In genomic region chr1:231866392-231867331, GRCh38 we compare ENCODE assay signal across 1 cellular context.
TF ChIP-seq lines count a peak whose summit lies in the region.

No MANE protein-coding gene starts in this region.

TF ChIP-seq in K562, 482 proteins besides CTCF, POLR2A, EP300 and RAD21 (continued from another document):
- TF ChIP-seq, protein P1, sequence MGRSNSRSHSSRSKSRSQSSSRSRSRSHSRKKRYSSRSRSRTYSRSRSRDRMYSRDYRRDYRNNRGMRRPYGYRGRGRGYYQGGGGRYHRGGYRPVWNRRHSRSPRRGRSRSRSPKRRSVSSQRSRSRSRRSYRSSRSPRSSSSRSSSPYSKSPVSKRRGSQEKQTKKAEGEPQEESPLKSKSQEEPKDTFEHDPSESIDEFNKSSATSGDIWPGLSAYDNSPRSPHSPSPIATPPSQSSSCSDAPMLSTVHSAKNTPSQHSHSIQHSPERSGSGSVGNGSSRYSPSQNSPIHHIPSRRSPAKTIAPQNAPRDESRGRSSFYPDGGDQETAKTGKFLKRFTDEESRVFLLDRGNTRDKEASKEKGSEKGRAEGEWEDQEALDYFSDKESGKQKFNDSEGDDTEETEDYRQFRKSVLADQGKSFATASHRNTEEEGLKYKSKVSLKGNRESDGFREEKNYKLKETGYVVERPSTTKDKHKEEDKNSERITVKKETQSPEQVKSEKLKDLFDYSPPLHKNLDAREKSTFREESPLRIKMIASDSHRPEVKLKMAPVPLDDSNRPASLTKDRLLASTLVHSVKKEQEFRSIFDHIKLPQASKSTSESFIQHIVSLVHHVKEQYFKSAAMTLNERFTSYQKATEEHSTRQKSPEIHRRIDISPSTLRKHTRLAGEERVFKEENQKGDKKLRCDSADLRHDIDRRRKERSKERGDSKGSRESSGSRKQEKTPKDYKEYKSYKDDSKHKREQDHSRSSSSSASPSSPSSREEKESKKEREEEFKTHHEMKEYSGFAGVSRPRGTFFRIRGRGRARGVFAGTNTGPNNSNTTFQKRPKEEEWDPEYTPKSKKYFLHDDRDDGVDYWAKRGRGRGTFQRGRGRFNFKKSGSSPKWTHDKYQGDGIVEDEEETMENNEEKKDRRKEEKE (IDR thresholded peaks at IDR 0.05; ENCODE audit: borderline replicate concordance in 1 of 2, control insufficient read depth in 1 of 2, low read depth in 2 of 2, low read length in 1 of 2) = no peak
- no peak for TF ChIP-seq ZBTB33 (CRISPR knock-in tag; IDR thresholded peaks at IDR 0.05)
- no peak for TF ChIP-seq BACH1 (tag; IDR thresholded peaks at IDR 0.05)
- no peak for TF ChIP-seq ESRRB (CRISPR knock-in tag; IDR thresholded peaks at IDR 0.05; ENCODE audit: borderline replicate concordance)
- TF ChIP-seq ZFP36 (IDR thresholded peaks at IDR 0.05; ENCODE audit: low read depth, low read length, partially characterized antibody) = no peak
- no peak for TF ChIP-seq RBM25 (IDR thresholded peaks at IDR 0.05; ENCODE audit: low read depth, low read length, severe bottlenecking)
- no peak for TF ChIP-seq KLF1 (tag; IDR thresholded peaks at IDR 0.05)
- TF ChIP-seq ZNF239 (CRISPR knock-in tag; IDR thresholded peaks at IDR 0.05) = no peak
- TF ChIP-seq RB1 (IDR thresholded peaks at IDR 0.05; ENCODE audit: low read depth) = no peak
- TF ChIP-seq EP400 (IDR thresholded peaks at IDR 0.05) = no peak
